In the genomic region with DNA sequence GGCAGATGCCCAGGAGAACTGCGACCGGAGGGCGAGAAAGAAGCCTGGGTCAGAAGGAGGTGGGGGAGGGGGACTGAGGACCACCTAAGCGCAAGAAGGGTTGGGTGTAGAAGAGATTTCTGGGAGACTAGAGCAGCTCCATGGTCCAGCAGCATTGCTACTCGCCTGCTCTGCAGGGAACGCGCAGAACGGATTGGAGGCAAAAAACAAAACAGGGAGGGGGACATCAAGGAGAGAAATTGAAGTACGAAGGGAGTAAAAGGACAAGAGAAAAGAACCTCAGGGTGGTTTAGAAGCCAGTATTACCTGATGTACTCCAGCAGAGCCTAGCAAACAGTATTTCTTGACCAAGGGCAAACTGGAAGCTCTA, we compare ENCODE assay signal across 8 cellular contexts. TPM values are rescaled to one million over a fixed set of nuclear protein-coding genes. Genes with fewer than 3 reads are reported as not detected.
DNase-seq lines count a peak whose midpoint lies in the region; ATAC-seq and TF ChIP-seq lines count a peak whose summit lies in the region.

No MANE protein-coding gene starts in this region.

- no peak for ATAC-seq in activated CD4-positive, alpha-beta T cell treated with anti-CD3 and anti-CD28 coated beads for 36 hours
- ATAC-seq in Right ventricle myocardium superior (ENCODE audit: poor library complexity) (peak; percentile 6), HG03025 (IDR thresholded peaks at IDR 0.05; ENCODE audit: low FRiP score, unreplicated experiment) (no peak)

- peak overlapping the region; percentile 68 for H3K4me3 ChIP-seq in WERI-Rb-1 (ENCODE audit: low read depth, low read length)
- H3K4me3 ChIP-seq in rectal smooth muscle tissue (ENCODE audit: low read length), result peak overlapping the region; percentile 68

- peak overlapping the region; percentile 3 for H3K27ac Mint-ChIP-seq in activated CD4-positive, alpha-beta T cell treated with anti-CD3 and anti-CD28 coated beads for 36 hours

- no peaks in the 10 kb centered on the region for H3K36me3 Mint-ChIP-seq in activated CD4-positive, alpha-beta T cell treated with anti-CD3 and anti-CD28 coated beads for 36 hours (ENCODE audit: low read depth)

- no peak for DNase-seq in activated CD4-positive, alpha-beta T cell treated with anti-CD3 and anti-CD28 coated beads for 36 hours
- no peak for DNase-seq in activated CD4-positive, alpha-beta T cell treated with anti-CD3 and anti-CD28 coated beads, Interleukin-2, amount 50 U/mL, for 1 hour
- no peak for DNase-seq in WERI-Rb-1
- no peak for DNase-seq in Right ventricle myocardium superior
- DNase-seq in HUDEP-2 (lab: John Stamatoyannopoulos, UW; ENCODE audit: unreplicated experiment in 76 of 76), result no peak
- no peak for DNase-seq in amniotic stem cell (lab: John Stamatoyannopoulos, UW)

- peaks cover 13% of the 10 kb centered on the region for H3K36me3 ChIP-seq in WERI-Rb-1
- H3K36me3 ChIP-seq in rectal smooth muscle tissue (ENCODE audit: control insufficient read depth, insufficient read depth, low read length), result no peaks in the 10 kb centered on the region

- H3K4me1 Mint-ChIP-seq in activated CD4-positive, alpha-beta T cell treated with anti-CD3 and anti-CD28 coated beads for 36 hours, result peaks cover 47% of the 10 kb centered on the region

- intact Hi-C loops in activated CD4-positive, alpha-beta T cell treated with anti-CD3 and anti-CD28 coated beads for 36 hours (cut with DNase I, micrococcal nuclease), result loop anchor here (1.0 to 5.0 kb wide), 3 partner anchors 17 to 89 kb away; partner anchors contain the start of gene HLA-F (in 1 of the 2)
- intact Hi-C loops in Right ventricle myocardium superior (cut with DNase I), result no loop called here

- TF ChIP-seq CTCF in WERI-Rb-1 (IDR thresholded peaks at IDR 0.05; ENCODE audit: low read depth, low read length), result no peak

- peak overlapping the region; percentile 75 for H3K4me3 Mint-ChIP-seq in activated CD4-positive, alpha-beta T cell treated with anti-CD3 and anti-CD28 coated beads for 36 hours

- no peaks in the 10 kb centered on the region for H3K27me3 ChIP-seq in WERI-Rb-1 (ENCODE audit: insufficient read depth, low read depth, severe bottlenecking)
- peaks cover 2% of the 10 kb centered on the region for H3K27me3 ChIP-seq in rectal smooth muscle tissue (ENCODE audit: control insufficient read depth, insufficient read depth, low read length)

- peaks cover 8% of the 10 kb centered on the region for H3K4me1 ChIP-seq in rectal smooth muscle tissue (ENCODE audit: control insufficient read depth, insufficient read depth, low read length)

- no peaks in the 10 kb centered on the region for H3K27me3 Mint-ChIP-seq in activated CD4-positive, alpha-beta T cell treated with anti-CD3 and anti-CD28 coated beads for 36 hours

- H3K27ac ChIP-seq in WERI-Rb-1 (peak overlapping the region; percentile 86), rectal smooth muscle tissue (ENCODE audit: low read depth, low read length) (peak overlapping the region; percentile 68)

- CTCF ChIA-PET in activated CD4-positive, alpha-beta T cell treated with anti-CD3 and anti-CD28 coated beads for 36 hours (lab: Charles Lee), result interaction anchor here (2.0 to 2.2 kb wide), 2 partner anchors 17 to 20 kb away, joined by 13 to 16 read pairs; no protein-coding TSS in a partner anchor

- POLR2A ChIA-PET in activated CD4-positive, alpha-beta T cell treated with anti-CD3 and anti-CD28 coated beads for 36 hours (lab: Charles Lee), result interaction anchor here (0.6 kb wide), 3 partner anchors 14 to 504 kb away, joined by 3 to 4 read pairs (median 3); no protein-coding TSS in a partner anchor

- no peaks in the 10 kb centered on the region for H3K9me3 ChIP-seq in WERI-Rb-1 (ENCODE audit: severe bottlenecking)

- no peaks in the 10 kb centered on the region for H3K9me3 Mint-ChIP-seq in activated CD4-positive, alpha-beta T cell treated with anti-CD3 and anti-CD28 coated beads for 36 hours (ENCODE audit: low read depth)

- H3K9ac ChIP-seq in rectal smooth muscle tissue (ENCODE audit: low read length), result peak overlapping the region; percentile 19

RNA-seq across cellular contexts. Expression of gene GABBR1, which starts 0.5 kb away (rescaled TPM):
- 10 to 100 TPM; 25.8 to 35.9 TPM for total RNA-seq in activated CD4-positive, alpha-beta T cell treated with anti-CD3 and anti-CD28 coated beads for 36 hours
- 18.4 TPM for total RNA-seq in Right ventricle myocardium superior

RNA-seq across cellular contexts. Expression of gene MOG, which starts 23.4 kb away (rescaled TPM):
- total RNA-seq in activated CD4-positive, alpha-beta T cell treated with anti-CD3 and anti-CD28 coated beads for 36 hours, result not detected
- 10.3 TPM for total RNA-seq in Right ventricle myocardium superior

RNA-seq across cellular contexts. Expression of gene ZFP57, which starts 47.4 kb away (rescaled TPM):
- total RNA-seq in activated CD4-positive, alpha-beta T cell treated with anti-CD3 and anti-CD28 coated beads for 36 hours, result not detected
- total RNA-seq in Right ventricle myocardium superior, result not detected

RNA-seq across cellular contexts. Expression of gene OR2H2, which starts 48.6 kb away (rescaled TPM):
- total RNA-seq in activated CD4-positive, alpha-beta T cell treated with anti-CD3 and anti-CD28 coated beads for 36 hours, result not detected
- not detected for total RNA-seq in Right ventricle myocardium superior

Comparison
In these comparisons a context has a peak if more than half of its experiments do, and no peak if none do; other contexts are left out.
1. RNA of gene MOG, which starts 23.4 kb away (total RNA-seq): 10.3 TPM in Right ventricle myocardium superior (single experiment); not detected in activated CD4-positive, alpha-beta T cell treated with anti-CD3 and anti-CD28 coated beads for 36 hours; every median in the first group is over 10 times any median in the second.